In genomic region chr19:13057147-13057572, GRCh38 we compare ENCODE assay signal across 11 cellular contexts. TPM values are rescaled to one million over a fixed set of nuclear protein-coding genes. Genes with fewer than 3 reads are reported as not detected.
A peak's percentile ranks its signal among the peaks of the same experiment; 100 is the strongest.
DNase-seq lines count a peak whose midpoint lies in the region; ATAC-seq and TF ChIP-seq lines count a peak whose summit lies in the region.
"Had no signal": no experiment of that assay in that cellular context is flagged by ENCODE, and none has a peak within 500 bp of the region (broad histone marks: within the 10 kb centered on the region; RNA-seq: fewer than 3 reads in every experiment).

No MANE protein-coding gene starts in this region.

- H3K27ac ChIP-seq in 22Rv1 (peak overlapping the region; percentile 68), neural progenitor cell (no peak overlapping the region), brain microvascular endothelial cell (no peak overlapping the region)

- no peak for ATAC-seq in HG02885 (IDR thresholded peaks at IDR 0.05; ENCODE audit: poor library complexity, unreplicated experiment)
- ATAC-seq: K562 had no signal

- peak overlapping the region; percentile 96 for H3K9ac ChIP-seq in adipocyte (ENCODE audit: low read length)
- no peak overlapping the region for H3K9ac ChIP-seq in neural progenitor cell

- peaks cover 84% of the 10 kb centered on the region for H3K27me3 Mint-ChIP-seq in neural progenitor cell (ENCODE audit: insufficient read depth, low read depth)

- H3K9me3 ChIP-seq in adipocyte (ENCODE audit: control insufficient read depth, low read length) (no peaks in the 10 kb centered on the region), neural progenitor cell (ENCODE audit: low read depth) (no peaks in the 10 kb centered on the region)

- no peaks in the 10 kb centered on the region for H3K27me3 ChIP-seq in adipocyte (replicated peaks; ENCODE audit: control insufficient read depth, insufficient read depth, low read length)
- H3K27me3 ChIP-seq in neural progenitor cell: peaks cover 100% of the 10 kb centered on the region
- H3K27me3 ChIP-seq in brain microvascular endothelial cell (replicated peaks): no peaks in the 10 kb centered on the region

- peaks cover 3% of the 10 kb centered on the region for H3K9me3 Mint-ChIP-seq in neural progenitor cell

- DNase-seq in HT-29 (ENCODE audit: low spot score) (peak; percentile 40), adipocyte (ENCODE audit: low read depth) (no peak), neural progenitor cell (ENCODE audit: low spot score) (peak; percentile 71), COLO829 (ENCODE audit: low spot score) (no peak), brain microvascular endothelial cell (no peak), putamen (ENCODE audit: low spot score) (no peak)
- DNase-seq: activated CD4-positive, alpha-beta T cell treated with anti-CD3 and anti-CD28 coated beads, Interleukin-2, amount 50 U/mL, for 1 hour had no signal

- no peak for TF ChIP-seq CTCF in 22Rv1 (IDR thresholded peaks at IDR 0.05)
- TF ChIP-seq CTCF in neural progenitor cell (IDR thresholded peaks at IDR 0.05): no peak
- TF ChIP-seq CTCF in brain microvascular endothelial cell (IDR thresholded peaks at IDR 0.05; ENCODE audit: low read depth, low read length, missing control alignments): no peak

- H3K4me1 Mint-ChIP-seq in neural progenitor cell: peaks cover 51% of the 10 kb centered on the region

- H3K79me2 ChIP-seq in neural progenitor cell (ENCODE audit: low read depth): no peaks in the 10 kb centered on the region

- H3K4me1 ChIP-seq in adipocyte (ENCODE audit: control insufficient read depth, insufficient read depth, low read length): peaks cover 96% of the 10 kb centered on the region
- H3K4me1 ChIP-seq in neural progenitor cell: peaks cover 79% of the 10 kb centered on the region

- peaks cover 19% of the 10 kb centered on the region for H3F3A ChIP-seq in neural progenitor cell (ENCODE audit: low read depth)

- H3K4me3 Mint-ChIP-seq in neural progenitor cell: no peak overlapping the region
- H3K4me3 Mint-ChIP-seq: activated naive CD8-positive, alpha-beta T cell had no signal

- peaks cover 76% of the 10 kb centered on the region for H4K20me1 ChIP-seq in neural progenitor cell (ENCODE audit: low read depth)

- peak overlapping the region; percentile 48 for H3K4me2 ChIP-seq in neural progenitor cell

- no peaks in the 10 kb centered on the region for H3K36me3 ChIP-seq in adipocyte (ENCODE audit: control insufficient read depth, insufficient read depth, low read length, severe bottlenecking)
- H3K36me3 ChIP-seq in neural progenitor cell: no peaks in the 10 kb centered on the region
- no peaks in the 10 kb centered on the region for H3K36me3 ChIP-seq in brain microvascular endothelial cell (replicated peaks)

- H3K4me3 ChIP-seq in adipocyte (ENCODE audit: low read length) (no peak overlapping the region), neural progenitor cell (no peak overlapping the region), brain microvascular endothelial cell (ENCODE audit: low read depth, low read length) (no peak overlapping the region)
- H3K4me3 ChIP-seq: K562 had no signal

- in situ Hi-C loops in brain microvascular endothelial cell (cut with HindIII; ENCODE audit: low pct_ligation_motif_present, low sequenced_read_pairs): no loop called here

- H3K36me3 Mint-ChIP-seq in neural progenitor cell: no peaks in the 10 kb centered on the region
- H3K36me3 Mint-ChIP-seq: activated naive CD8-positive, alpha-beta T cell had no signal

- H3K27ac Mint-ChIP-seq in neural progenitor cell: no peak overlapping the region
- H3K27ac Mint-ChIP-seq: activated naive CD8-positive, alpha-beta T cell had no signal

- H2AFZ ChIP-seq in neural progenitor cell (replicated peaks): no peak overlapping the region

RNA-seq across cellular contexts. Expression of gene LYL1, which starts 45.5 kb away (rescaled TPM):
- total RNA-seq in HT-29 (2014; rRNA removed; shearing (Covaris generic)): 1.8 and 2.5 TPM in 2 replicates
- total RNA-seq in neural progenitor cell (ENCODE audit: low replicate concordance): 0.88 and 2.2 TPM in 2 replicates

RNA-seq across cellular contexts. Expression of gene TRMT1, which starts 59.4 kb away (rescaled TPM):
- total RNA-seq in HT-29 (2014; rRNA removed; shearing (Covaris generic)): 52.8 and 59.8 TPM in 2 replicates
- 30.2 and 49.0 TPM in 2 replicates for total RNA-seq in neural progenitor cell (ENCODE audit: low replicate concordance)

Comparison
In these comparisons a context has a peak if more than half of its experiments do, and no peak if none do; other contexts are left out.
1. DNase-seq: peak in HT-29 (single experiment) and neural progenitor cell (single experiment); none in adipocyte (single experiment), COLO829 (single experiment), brain microvascular endothelial cell (single experiment) and putamen (single experiment).